In genomic region chr21:34817821-34818662, GRCh38 we compare ENCODE assay signal across 16 cellular contexts.
DNase-seq lines count a peak whose midpoint lies in the region; ATAC-seq, FAIRE-seq and TF ChIP-seq lines count a peak whose summit lies in the region.
"Had no signal": no experiment of that assay in that cellular context is flagged by ENCODE, and none has a peak within 500 bp of the region (broad histone marks: within the 10 kb centered on the region; RNA-seq: fewer than 3 reads in every experiment).

No MANE protein-coding gene starts in this region.

- TF ChIP-seq RAD21 in liver (IDR thresholded peaks at IDR 0.05) = peak in 1 of 2 donors; percentile 24

- ATAC-seq in activated naive CD4-positive, alpha-beta T cell treated with anti-CD3 and anti-CD28 coated beads, Interleukin-2, amount 50 U/mL, for 72 hours = no peak
- ATAC-seq in omental fat pad (ENCODE audit: low FRiP score) (no peak), GM21576 (IDR thresholded peaks at IDR 0.05; ENCODE audit: unreplicated experiment) (no peak)
- ATAC-seq: activated CD8-positive, alpha-beta T cell treated with anti-CD3 and anti-CD28 coated beads for 36 hours; lower lobe of right lung had no signal

- no peaks in the 10 kb centered on the region for H3K27me3 ChIP-seq in astrocyte (ENCODE audit: insufficient read depth, low read length)
- no peaks in the 10 kb centered on the region for H3K27me3 ChIP-seq in liver (ENCODE audit: control insufficient read depth in 4 of 4, insufficient read depth in 4 of 4, low read length in 3 of 4)
- H3K27me3 ChIP-seq in testis = no peaks in the 10 kb centered on the region
- H3K27me3 ChIP-seq: adrenal gland, neural progenitor cell, SJCRH30 had no signal

- no peak for DNase-seq in activated naive CD4-positive, alpha-beta T cell treated with anti-CD3 and anti-CD28 coated beads, Interleukin-2, amount 50 U/mL, for 72 hours (ENCODE audit: low spot score in 2 of 2)
- no peak for DNase-seq in activated naive CD4-positive, alpha-beta T cell (lab: John Stamatoyannopoulos, UW)
- DNase-seq in astrocyte (ENCODE audit: low read depth) (no peak), occipital lobe (lab: John Stamatoyannopoulos, UW) (no peak), omental fat pad (ENCODE audit: low spot score) (no peak), testis (no peak)
- DNase-seq: activated CD8-positive, alpha-beta T cell treated with anti-CD3 and anti-CD28 coated beads for 36 hours; lower lobe of right lung; NCI-H2171 had no signal

- peaks cover 92% of the 10 kb centered on the region for H4K20me1 ChIP-seq in astrocyte (ENCODE audit: insufficient read depth, low read length)

- H3K4me3 ChIP-seq in astrocyte (ENCODE audit: insufficient read depth, low read depth, low read length) = no peak overlapping the region
- H3K4me3 ChIP-seq in liver (ENCODE audit: low read depth in 1 of 3, low read length in 3 of 3) = no peak overlapping the region
- H3K4me3 ChIP-seq in testis = no peak overlapping the region
- H3K4me3 ChIP-seq: adrenal gland, lower lobe of right lung, neural progenitor cell, SJCRH30 had no signal

- no peaks in the 10 kb centered on the region for H3K9me3 Mint-ChIP-seq in activated naive CD4-positive, alpha-beta T cell treated with anti-CD3 and anti-CD28 coated beads, Interleukin-2, amount 50 U/mL, for 72 hours
- H3K9me3 Mint-ChIP-seq in astrocyte (ENCODE audit: unreplicated experiment) = no peaks in the 10 kb centered on the region
- H3K9me3 Mint-ChIP-seq: activated CD8-positive, alpha-beta T cell treated with anti-CD3 and anti-CD28 coated beads for 36 hours; neural progenitor cell had no signal

- intact Hi-C loops in testis (cut with DNase I; ENCODE audit: low total_unique reads) = no loop called here

- H3K79me2 ChIP-seq in astrocyte (ENCODE audit: insufficient read depth, low read length) = peaks cover 45% of the 10 kb centered on the region

- H3K4me3 Mint-ChIP-seq in astrocyte (ENCODE audit: unreplicated experiment) = no peak overlapping the region
- H3K4me3 Mint-ChIP-seq: activated CD8-positive, alpha-beta T cell treated with anti-CD3 and anti-CD28 coated beads for 36 hours; neural progenitor cell had no signal

- H3K4me1 ChIP-seq in astrocyte (ENCODE audit: insufficient read depth, low read length) = peaks cover 23% of the 10 kb centered on the region
- H3K4me1 ChIP-seq in liver (ENCODE audit: control insufficient read depth in 4 of 4, insufficient read depth in 4 of 4, low read length in 3 of 4) = peaks cover 4 to 15% (median 5%) of the 10 kb centered on the region in 4 donors
- H3K4me1 ChIP-seq in testis = no peaks in the 10 kb centered on the region
- H3K4me1 ChIP-seq: adrenal gland had no signal

- no peak for FAIRE-seq in astrocyte (lab: Jason Lieb, UNC)
- FAIRE-seq: colon had no signal

- no peak overlapping the region for H3K4me2 ChIP-seq in astrocyte (ENCODE audit: low read length)
- H3K4me2 ChIP-seq: neural progenitor cell had no signal

- no peak overlapping the region for H3K27ac ChIP-seq in astrocyte (ENCODE audit: low read depth, low read length)
- H3K27ac ChIP-seq in liver (ENCODE audit: low read depth in 1 of 2, low read length in 2 of 2) = no peak overlapping the region
- H3K27ac ChIP-seq in testis = no peak overlapping the region
- H3K27ac ChIP-seq: adrenal gland, HL-60, lower lobe of right lung, neural progenitor cell, SJCRH30 had no signal

- no peaks in the 10 kb centered on the region for H3K27me3 Mint-ChIP-seq in astrocyte (ENCODE audit: low read depth, unreplicated experiment)
- H3K27me3 Mint-ChIP-seq: activated CD8-positive, alpha-beta T cell treated with anti-CD3 and anti-CD28 coated beads for 36 hours had no signal

- WGBS in liver = 72% methylated on average over 16 of the region's 16 CpGs
- 77 to 79% methylated on average over 10 to 16 of the region's 16 CpGs for WGBS in testis, 2 donors

- H3K36me3 Mint-ChIP-seq in activated naive CD4-positive, alpha-beta T cell treated with anti-CD3 and anti-CD28 coated beads, Interleukin-2, amount 50 U/mL, for 72 hours = peaks cover 35 to 44% of the 10 kb centered on the region in 2 donors
- H3K36me3 Mint-ChIP-seq in astrocyte (ENCODE audit: low read depth, unreplicated experiment) = peaks cover 57% of the 10 kb centered on the region
- H3K36me3 Mint-ChIP-seq: neural progenitor cell had no signal

- TF ChIP-seq CTCF in astrocyte (IDR thresholded peaks at IDR 0.05; ENCODE audit: insufficient read depth, low read depth, low read length) (no peak), liver (IDR thresholded peaks at IDR 0.05; ENCODE audit: low read depth, low read length, missing input control) (no peak), omental fat pad (IDR thresholded peaks at IDR 0.05) (no peak), testis (IDR thresholded peaks at IDR 0.05) (no peak)

- H2AFZ ChIP-seq in astrocyte (ENCODE audit: low read depth, low read length) = no peak overlapping the region
- H2AFZ ChIP-seq: neural progenitor cell had no signal

- TF ChIP-seq POLR2A in testis (IDR thresholded peaks at IDR 0.05) = no peak

- H3K36me3 ChIP-seq in astrocyte (ENCODE audit: insufficient read depth, low read length) = peaks cover 69% of the 10 kb centered on the region
- no peaks in the 10 kb centered on the region for H3K36me3 ChIP-seq in liver (ENCODE audit: control insufficient read depth in 4 of 4, insufficient read depth in 3 of 4, low read depth in 1 of 4, low read length in 3 of 4)
- H3K36me3 ChIP-seq in testis (ENCODE audit: low read depth, missing control alignments) = no peaks in the 10 kb centered on the region
- H3K36me3 ChIP-seq: adrenal gland, neural progenitor cell had no signal

- peaks cover 57% of the 10 kb centered on the region for H3K4me1 Mint-ChIP-seq in astrocyte (ENCODE audit: low read depth, unreplicated experiment)

- H3K9ac ChIP-seq in astrocyte (ENCODE audit: low read length) = no peak overlapping the region
- no peak overlapping the region for H3K9ac ChIP-seq in liver (ENCODE audit: low read depth in 1 of 2, low read length in 2 of 2)
- H3K9ac ChIP-seq: neural progenitor cell had no signal

- H3K27ac Mint-ChIP-seq in activated naive CD4-positive, alpha-beta T cell treated with anti-CD3 and anti-CD28 coated beads, Interleukin-2, amount 50 U/mL, for 72 hours = peak overlapping the region; percentile 50 to 74
- H3K27ac Mint-ChIP-seq in astrocyte (ENCODE audit: unreplicated experiment) = peak overlapping the region; percentile 70
- H3K27ac Mint-ChIP-seq: activated CD8-positive, alpha-beta T cell treated with anti-CD3 and anti-CD28 coated beads for 36 hours had no signal

- H3K9me3 ChIP-seq in astrocyte (ENCODE audit: insufficient read depth, low read depth, low read length) (no peaks in the 10 kb centered on the region), liver (ENCODE audit: control insufficient read depth in 4 of 4, low read length in 3 of 4) (no peaks in the 10 kb centered on the region), testis (no peaks in the 10 kb centered on the region)
- H3K9me3 ChIP-seq: adrenal gland, lower lobe of right lung, SJCRH30 had no signal

TF ChIP-seq in liver, 16 proteins besides CTCF, POLR2A, EP300 and RAD21 (continues in another document):
- no peak for TF ChIP-seq NR2F2 (IDR thresholded peaks at IDR 0.05)
- TF ChIP-seq, protein P1, sequence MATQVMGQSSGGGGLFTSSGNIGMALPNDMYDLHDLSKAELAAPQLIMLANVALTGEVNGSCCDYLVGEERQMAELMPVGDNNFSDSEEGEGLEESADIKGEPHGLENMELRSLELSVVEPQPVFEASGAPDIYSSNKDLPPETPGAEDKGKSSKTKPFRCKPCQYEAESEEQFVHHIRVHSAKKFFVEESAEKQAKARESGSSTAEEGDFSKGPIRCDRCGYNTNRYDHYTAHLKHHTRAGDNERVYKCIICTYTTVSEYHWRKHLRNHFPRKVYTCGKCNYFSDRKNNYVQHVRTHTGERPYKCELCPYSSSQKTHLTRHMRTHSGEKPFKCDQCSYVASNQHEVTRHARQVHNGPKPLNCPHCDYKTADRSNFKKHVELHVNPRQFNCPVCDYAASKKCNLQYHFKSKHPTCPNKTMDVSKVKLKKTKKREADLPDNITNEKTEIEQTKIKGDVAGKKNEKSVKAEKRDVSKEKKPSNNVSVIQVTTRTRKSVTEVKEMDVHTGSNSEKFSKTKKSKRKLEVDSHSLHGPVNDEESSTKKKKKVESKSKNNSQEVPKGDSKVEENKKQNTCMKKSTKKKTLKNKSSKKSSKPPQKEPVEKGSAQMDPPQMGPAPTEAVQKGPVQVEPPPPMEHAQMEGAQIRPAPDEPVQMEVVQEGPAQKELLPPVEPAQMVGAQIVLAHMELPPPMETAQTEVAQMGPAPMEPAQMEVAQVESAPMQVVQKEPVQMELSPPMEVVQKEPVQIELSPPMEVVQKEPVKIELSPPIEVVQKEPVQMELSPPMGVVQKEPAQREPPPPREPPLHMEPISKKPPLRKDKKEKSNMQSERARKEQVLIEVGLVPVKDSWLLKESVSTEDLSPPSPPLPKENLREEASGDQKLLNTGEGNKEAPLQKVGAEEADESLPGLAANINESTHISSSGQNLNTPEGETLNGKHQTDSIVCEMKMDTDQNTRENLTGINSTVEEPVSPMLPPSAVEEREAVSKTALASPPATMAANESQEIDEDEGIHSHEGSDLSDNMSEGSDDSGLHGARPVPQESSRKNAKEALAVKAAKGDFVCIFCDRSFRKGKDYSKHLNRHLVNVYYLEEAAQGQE (IDR thresholded peaks at IDR 0.05) = no peak
- TF ChIP-seq, protein P2, sequence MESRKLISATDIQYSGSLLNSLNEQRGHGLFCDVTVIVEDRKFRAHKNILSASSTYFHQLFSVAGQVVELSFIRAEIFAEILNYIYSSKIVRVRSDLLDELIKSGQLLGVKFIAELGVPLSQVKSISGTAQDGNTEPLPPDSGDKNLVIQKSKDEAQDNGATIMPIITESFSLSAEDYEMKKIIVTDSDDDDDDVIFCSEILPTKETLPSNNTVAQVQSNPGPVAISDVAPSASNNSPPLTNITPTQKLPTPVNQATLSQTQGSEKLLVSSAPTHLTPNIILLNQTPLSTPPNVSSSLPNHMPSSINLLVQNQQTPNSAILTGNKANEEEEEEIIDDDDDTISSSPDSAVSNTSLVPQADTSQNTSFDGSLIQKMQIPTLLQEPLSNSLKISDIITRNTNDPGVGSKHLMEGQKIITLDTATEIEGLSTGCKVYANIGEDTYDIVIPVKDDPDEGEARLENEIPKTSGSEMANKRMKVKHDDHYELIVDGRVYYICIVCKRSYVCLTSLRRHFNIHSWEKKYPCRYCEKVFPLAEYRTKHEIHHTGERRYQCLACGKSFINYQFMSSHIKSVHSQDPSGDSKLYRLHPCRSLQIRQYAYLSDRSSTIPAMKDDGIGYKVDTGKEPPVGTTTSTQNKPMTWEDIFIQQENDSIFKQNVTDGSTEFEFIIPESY (IDR thresholded peaks at IDR 0.05) = no peak
- peak; percentile 67 to 89 for TF ChIP-seq HNF4A (conservative IDR thresholded peaks at IDR 0.05)
- no peak for TF ChIP-seq JUND (IDR thresholded peaks at IDR 0.05)
- no peak for TF ChIP-seq FOXA1 (IDR thresholded peaks at IDR 0.05)
- no peak for TF ChIP-seq GABPA (IDR thresholded peaks at IDR 0.05 in 1 of 2, conservative IDR thresholded peaks at IDR 0.05 in 1 of 2)
- peak in 1 of 2 donors; percentile 31 for TF ChIP-seq RXRA (IDR thresholded peaks at IDR 0.05)
- TF ChIP-seq EGR1 (IDR thresholded peaks at IDR 0.05; ENCODE audit: low read depth in 2 of 2) = no peak
- peak; percentile 80 for TF ChIP-seq SP1 (IDR thresholded peaks at IDR 0.05)
- TF ChIP-seq HNF4G (IDR thresholded peaks at IDR 0.05) = peak; percentile 68
- TF ChIP-seq FOXA2 (IDR thresholded peaks at IDR 0.05) = no peak
